In the genomic region with DNA sequence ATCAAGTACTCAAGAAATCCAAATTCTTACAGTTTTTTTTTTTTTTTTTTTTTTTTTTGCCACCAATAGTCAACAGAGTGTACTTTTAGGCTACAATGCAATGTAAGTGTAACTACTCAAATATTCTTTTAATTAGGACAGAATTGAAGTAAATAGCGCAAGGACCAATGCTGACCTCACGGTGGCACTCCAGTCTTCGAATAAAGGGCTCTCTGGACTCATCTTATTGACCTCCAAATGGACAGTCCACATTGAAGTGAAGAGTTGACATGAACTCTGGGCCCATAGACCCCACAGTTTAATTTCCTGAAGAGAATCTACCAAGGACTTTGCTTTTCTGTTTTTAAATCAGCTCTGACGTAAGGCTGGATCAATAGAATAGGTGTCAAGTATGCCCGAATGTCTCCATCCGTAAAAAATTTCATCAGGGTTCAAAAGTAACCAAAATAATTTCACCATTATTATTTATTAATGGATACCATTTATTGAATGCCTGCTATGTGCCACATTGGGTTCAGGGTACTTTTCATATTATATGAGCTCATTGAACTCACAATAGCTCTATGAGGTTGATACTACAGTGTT, we compare ENCODE assay signal across 8 cellular contexts. TPM values are rescaled to one million over a fixed set of nuclear protein-coding genes. Genes with fewer than 3 reads are reported as not detected.
DNase-seq lines count a peak whose midpoint lies in the region; ATAC-seq and TF ChIP-seq lines count a peak whose summit lies in the region.

No MANE protein-coding gene starts in this region.

- no peaks in the 10 kb centered on the region for H3K9me3 ChIP-seq in naive thymus-derived CD4-positive, alpha-beta T cell (ENCODE audit: control insufficient read depth in 2 of 3, low read length in 3 of 3)

- TF ChIP-seq CTCF in AG04449 (IDR thresholded peaks at IDR 0.05; ENCODE audit: insufficient read depth, low read length, missing control alignments) (peak; percentile 52), GM13976 (IDR thresholded peaks at IDR 0.05; ENCODE audit: borderline replicate concordance, control extremely low read depth, extremely low read depth, insufficient read depth, missing control alignments) (peak; percentile 44), foreskin keratinocyte (conservative IDR thresholded peaks at IDR 0.05) (peak; percentile 67), type B pancreatic cell (conservative IDR thresholded peaks at IDR 0.05) (peak; percentile 76)

- no peak overlapping the region for H3K4me3 Mint-ChIP-seq in type B pancreatic cell
- H3K4me3 Mint-ChIP-seq in naive thymus-derived CD4-positive, alpha-beta T cell: no peak overlapping the region

- no peak overlapping the region for H3K27ac ChIP-seq in foreskin keratinocyte
- no peak overlapping the region for H3K27ac ChIP-seq in naive thymus-derived CD4-positive, alpha-beta T cell (ENCODE audit: low read depth, low read length)

- H3K9me3 Mint-ChIP-seq in type B pancreatic cell: no peaks in the 10 kb centered on the region
- H3K9me3 Mint-ChIP-seq in naive thymus-derived CD4-positive, alpha-beta T cell: no peaks in the 10 kb centered on the region

- no peaks in the 10 kb centered on the region for H3K36me3 Mint-ChIP-seq in type B pancreatic cell
- H3K36me3 Mint-ChIP-seq in naive thymus-derived CD4-positive, alpha-beta T cell: no peaks in the 10 kb centered on the region

- DNase-seq in AG04449 (ENCODE audit: low read depth, low spot score) (no peak), GM13976 (ENCODE audit: low spot score) (peak; percentile 34), RPMI7951 (ENCODE audit: low read depth) (peak; percentile 54), foreskin keratinocyte (no peak), type B pancreatic cell (ENCODE audit: extremely low spot score, unreplicated experiment) (no peak), T-helper 1 cell (no peak)
- no peak for DNase-seq in naive thymus-derived CD4-positive, alpha-beta T cell

- CTCF ChIA-PET in AG04449 (lab: Yijun Ruan, JAX): interaction anchor here (0.6 to 7.5 kb wide), 41 partner anchors 10 to 203 kb away, joined by 3 to 169 read pairs (median 5); no protein-coding TSS in a partner anchor
- CTCF ChIA-PET in naive thymus-derived CD4-positive, alpha-beta T cell (lab: Charles Lee): no interaction called here

- no peak overlapping the region for H3K4me3 ChIP-seq in AG04449 (ENCODE audit: low read depth, low read length)
- H3K4me3 ChIP-seq in naive thymus-derived CD4-positive, alpha-beta T cell (ENCODE audit: low read length): no peak overlapping the region

- peaks cover 60% of the 10 kb centered on the region for H3K27me3 Mint-ChIP-seq in type B pancreatic cell
- peaks cover 47 to 74% (median 55%) of the 10 kb centered on the region in 5 donors for H3K27me3 Mint-ChIP-seq in naive thymus-derived CD4-positive, alpha-beta T cell

- ATAC-seq in foreskin keratinocyte (no peak), GM21367 (IDR thresholded peaks at IDR 0.05; ENCODE audit: unreplicated experiment) (no peak)
- ATAC-seq in naive thymus-derived CD4-positive, alpha-beta T cell: no peak

- no peaks in the 10 kb centered on the region for H3K27me3 ChIP-seq in foreskin keratinocyte
- H3K27me3 ChIP-seq in naive thymus-derived CD4-positive, alpha-beta T cell (ENCODE audit: control insufficient read depth in 2 of 2, insufficient read depth in 2 of 2, low read length in 2 of 2): peaks cover 0 to 3% of the 10 kb centered on the region in 2 donors

- H3K4me1 ChIP-seq in foreskin keratinocyte: peaks cover 9% of the 10 kb centered on the region
- no peaks in the 10 kb centered on the region for H3K4me1 ChIP-seq in naive thymus-derived CD4-positive, alpha-beta T cell (ENCODE audit: control insufficient read depth in 2 of 2, insufficient read depth in 2 of 2, low read length in 2 of 2)

- H3K27ac Mint-ChIP-seq in type B pancreatic cell: no peak overlapping the region
- H3K27ac Mint-ChIP-seq in naive thymus-derived CD4-positive, alpha-beta T cell: no peak overlapping the region

- intact Hi-C loops in naive thymus-derived CD4-positive, alpha-beta T cell (cut with micrococcal nuclease): no loop called here

- peaks cover 4% of the 10 kb centered on the region for H3K4me1 Mint-ChIP-seq in type B pancreatic cell (ENCODE audit: unreplicated experiment)
- peaks cover 0 to 10% (median 0%) of the 10 kb centered on the region in 7 donors for H3K4me1 Mint-ChIP-seq in naive thymus-derived CD4-positive, alpha-beta T cell

- POLR2A ChIA-PET in AG04449 (lab: Yijun Ruan, JAX): no interaction called here
- POLR2A ChIA-PET in naive thymus-derived CD4-positive, alpha-beta T cell (lab: Charles Lee): interaction anchor here (0.6 kb wide), 1 partner anchor 96 kb away, joined by 3 read pairs; no protein-coding TSS in a partner anchor

- in situ Hi-C loops in GM13976 (cut with MboI; ENCODE audit: low sequenced_read_pairs, unreplicated experiment): no loop called here

- H3K36me3 ChIP-seq in naive thymus-derived CD4-positive, alpha-beta T cell (ENCODE audit: control insufficient read depth in 2 of 3, insufficient read depth in 3 of 3, low read length in 3 of 3): no peaks in the 10 kb centered on the region

RNA-seq across cellular contexts. Expression of gene DDX52, which starts 7.3 kb away (rescaled TPM):
- 21.9 and 24.0 TPM in 2 replicates for total RNA-seq in RPMI7951 (2014; rRNA removed; shearing (Covaris generic))
- 29.6 and 30.5 TPM in 2 replicates for total RNA-seq in foreskin keratinocyte
- polyA plus RNA-seq in foreskin keratinocyte: 13.0 and 14.9 TPM in 2 replicates
- 37.5 and 49.4 TPM in 2 replicates for total RNA-seq in type B pancreatic cell (ENCODE audit: low replicate concordance)
- 10 to 100 TPM; 20.8 to 34.0 (median 29.3) TPM for total RNA-seq in naive thymus-derived CD4-positive, alpha-beta T cell
- 10 to 100 TPM; 11.9 to 17.7 TPM for polyA plus RNA-seq in naive thymus-derived CD4-positive, alpha-beta T cell

RNA-seq across cellular contexts. Expression of gene SYNRG, which starts 41.3 kb away (rescaled TPM):
- total RNA-seq in RPMI7951 (2014; rRNA removed; shearing (Covaris generic)): 3.5 and 5.0 TPM in 2 replicates
- total RNA-seq in foreskin keratinocyte: 12.3 TPM in 2 replicates
- polyA plus RNA-seq in foreskin keratinocyte: 2.9 TPM in 2 replicates
- 41.8 and 45.0 TPM in 2 replicates for total RNA-seq in type B pancreatic cell (ENCODE audit: low replicate concordance)
- 100 to 1,000 TPM in 3 of 5 experiments, 10 to 100 TPM in 2; 85.0 to 146 (median 128) TPM for total RNA-seq in naive thymus-derived CD4-positive, alpha-beta T cell
- polyA plus RNA-seq in naive thymus-derived CD4-positive, alpha-beta T cell: 100 to 1,000 TPM in 1 of 2 donors, 10 to 100 TPM in 1; 70.9 to 100 TPM

Comparison
In these comparisons a context has a peak if more than half of its experiments do, and no peak if none do; other contexts are left out.
1. DNase-seq: peak in GM13976 (single experiment) and RPMI7951 (single experiment); none in AG04449 (single experiment), foreskin keratinocyte (0 of 2), type B pancreatic cell (single experiment), naive thymus-derived CD4-positive, alpha-beta T cell (0 of 9) and T-helper 1 cell (0 of 5).
2. Peak in every context shown above with its lines, with median percentiles within 50 percentile points of each other: CTCF ChIP-seq.